Comparison of ENCODE assay signal across 7 cellular contexts in genomic region chr4:182856862-182857261, GRCh38.
"Had no signal": no experiment of that assay in that cellular context is flagged by ENCODE, and none has a peak within 500 bp of the region (broad histone marks: within the 10 kb centered on the region; RNA-seq: fewer than 3 reads in every experiment).

No MANE protein-coding gene starts in this region.

- ATAC-seq: HepG2 had no signal

- FAIRE-seq: HepG2 had no signal

- DNase-seq: GOT3, H7, HFFc6 had no signal

- H3K4me3 ChIP-seq: HAP-1 had no signal

- H3K4me1 Mint-ChIP-seq: IgD-negative memory B cell had no signal

- H3K9me3 ChIP-seq: HAP-1 had no signal

- H3K27ac ChIP-seq: HL-60 had no signal

- H3K4me3 Mint-ChIP-seq: HFFc6, IgD-negative memory B cell had no signal

- H3K27ac Mint-ChIP-seq: HFFc6, IgD-negative memory B cell had no signal

- H3K36me3 ChIP-seq: HAP-1 had no signal
